2 cellular contexts compared by ENCODE assay signal in genomic region chr1:200257235-200257634, GRCh38.
TF ChIP-seq lines count a peak whose summit lies in the region.

No MANE protein-coding gene starts in this region.

TF ChIP-seq in IMR-90, 13 proteins besides CTCF, POLR2A, EP300 and RAD21:
- TF ChIP-seq, protein P1, sequence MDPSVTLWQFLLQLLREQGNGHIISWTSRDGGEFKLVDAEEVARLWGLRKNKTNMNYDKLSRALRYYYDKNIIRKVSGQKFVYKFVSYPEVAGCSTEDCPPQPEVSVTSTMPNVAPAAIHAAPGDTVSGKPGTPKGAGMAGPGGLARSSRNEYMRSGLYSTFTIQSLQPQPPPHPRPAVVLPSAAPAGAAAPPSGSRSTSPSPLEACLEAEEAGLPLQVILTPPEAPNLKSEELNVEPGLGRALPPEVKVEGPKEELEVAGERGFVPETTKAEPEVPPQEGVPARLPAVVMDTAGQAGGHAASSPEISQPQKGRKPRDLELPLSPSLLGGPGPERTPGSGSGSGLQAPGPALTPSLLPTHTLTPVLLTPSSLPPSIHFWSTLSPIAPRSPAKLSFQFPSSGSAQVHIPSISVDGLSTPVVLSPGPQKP (IDR thresholded peaks at IDR 0.05; ENCODE audit: borderline replicate concordance, low read depth, low read length), result no peak
- TF ChIP-seq USF2 (IDR thresholded peaks at IDR 0.05; ENCODE audit: low read depth, low read length) (no peak), RFX5 (IDR thresholded peaks at IDR 0.05; ENCODE audit: low read depth, low read length) (no peak), CEBPB (IDR thresholded peaks at IDR 0.05; ENCODE audit: low read depth, low read length) (no peak), SMC3 (IDR thresholded peaks at IDR 0.05; ENCODE audit: low read depth, low read length) (no peak), RCOR1 (IDR thresholded peaks at IDR 0.05; ENCODE audit: insufficient replicate concordance, low read length) (no peak), MAFK (IDR thresholded peaks at IDR 0.05; ENCODE audit: low read depth, low read length) (no peak), CHD1 (IDR thresholded peaks at IDR 0.05; ENCODE audit: low read depth, low read length) (no peak), MXI1 (IDR thresholded peaks at IDR 0.05; ENCODE audit: borderline replicate concordance, low read depth, low read length) (no peak), MAZ (IDR thresholded peaks at IDR 0.05; ENCODE audit: borderline replicate concordance, low read depth, low read length) (no peak), BHLHE40 (IDR thresholded peaks at IDR 0.05; ENCODE audit: low read depth, low read length) (no peak), FOS (IDR thresholded peaks at IDR 0.05; ENCODE audit: low read depth, low read length) (no peak), NFE2L2 (IDR thresholded peaks at IDR 0.05; ENCODE audit: low read depth, low read length) (no peak)

TF ChIP-seq in WTC11, 78 proteins besides CTCF, POLR2A, EP300 and RAD21:
- TF ChIP-seq E2F1 (CRISPR knock-in tag; IDR thresholded peaks at IDR 0.05) (no peak), FOXP1 (CRISPR knock-in tag; IDR thresholded peaks at IDR 0.05; ENCODE audit: borderline replicate concordance) (no peak), GRHL2 (CRISPR knock-in tag; IDR thresholded peaks at IDR 0.05; ENCODE audit: insufficient replicate concordance, severe bottlenecking) (no peak), NR2C2 (CRISPR knock-in tag; IDR thresholded peaks at IDR 0.05) (no peak), MXD4 (CRISPR knock-in tag; IDR thresholded peaks at IDR 0.05; ENCODE audit: borderline replicate concordance) (no peak), PRDM15 (CRISPR knock-in tag; IDR thresholded peaks at IDR 0.05) (no peak), USF1 (CRISPR knock-in tag; IDR thresholded peaks at IDR 0.05) (no peak), USF2 (CRISPR knock-in tag; IDR thresholded peaks at IDR 0.05) (no peak), ZNF219 (CRISPR knock-in tag; IDR thresholded peaks at IDR 0.05; ENCODE audit: borderline replicate concordance) (no peak), ELF4 (CRISPR knock-in tag; IDR thresholded peaks at IDR 0.05; ENCODE audit: low read depth) (no peak), CREM (CRISPR knock-in tag; IDR thresholded peaks at IDR 0.05) (no peak), IRF1 (CRISPR knock-in tag; IDR thresholded peaks at IDR 0.05) (no peak), JUN (CRISPR knock-in tag; IDR thresholded peaks at IDR 0.05) (no peak), GTF2I (CRISPR knock-in tag; conservative IDR thresholded peaks at IDR 0.05) (no peak), ZBTB21 (CRISPR knock-in tag; IDR thresholded peaks at IDR 0.05; ENCODE audit: borderline replicate concordance) (no peak), TEAD1 (CRISPR knock-in tag; IDR thresholded peaks at IDR 0.05) (no peak)
